8 cellular contexts compared by ENCODE assay signal in the genomic region with DNA sequence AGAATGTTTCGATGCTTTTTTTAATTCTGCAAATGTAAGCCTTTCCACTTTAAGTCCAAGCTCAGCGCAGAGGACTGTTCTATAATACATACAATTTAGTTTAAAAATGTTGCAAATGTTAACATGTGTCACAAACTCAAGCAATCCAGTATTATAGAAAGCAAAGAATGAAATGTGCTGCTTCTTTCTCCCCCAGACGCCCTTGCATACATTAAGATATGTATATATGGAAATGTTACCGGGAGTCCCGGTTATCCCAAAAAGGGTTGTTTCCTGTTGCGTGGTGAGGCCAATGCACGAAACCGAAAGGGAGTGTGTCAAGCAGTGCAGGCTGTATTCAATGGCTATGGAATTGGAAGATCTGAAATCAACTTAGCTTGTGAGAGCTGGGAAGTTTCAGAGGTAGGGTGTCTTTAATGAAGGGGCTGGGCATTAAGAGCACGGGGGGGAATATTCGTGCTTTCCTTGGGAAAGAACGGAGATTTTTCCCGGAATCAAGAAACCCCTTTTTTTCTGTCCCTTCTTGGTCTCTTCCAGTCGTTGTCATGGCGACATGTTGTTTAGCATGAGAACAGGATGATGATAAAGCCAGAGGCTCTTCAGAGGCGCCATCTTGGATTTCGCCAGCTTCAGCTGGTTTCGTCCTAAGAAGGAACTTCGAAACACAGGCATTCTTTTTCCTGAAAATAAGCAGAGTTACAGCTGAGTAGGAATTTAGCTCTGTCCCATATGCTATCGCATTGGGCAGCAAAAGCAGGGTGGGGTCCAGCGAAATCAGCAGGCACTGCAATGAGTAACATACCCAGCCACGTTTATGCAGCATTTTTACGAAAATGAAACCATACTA.
A peak's percentile ranks its signal among the peaks of the same experiment; 100 is the strongest.
DNase-seq lines count a peak whose midpoint lies in the region; ATAC-seq and TF ChIP-seq lines count a peak whose summit lies in the region.

No MANE protein-coding gene starts in this region.

- peak; percentile 98 for DNase-seq in AG09319 (ENCODE audit: extremely low read depth, low read depth)
- peak; percentile 91 to 96 for DNase-seq in NCI-H446 (lab: John Stamatoyannopoulos, UW)
- peak; percentile 69 for DNase-seq in activated CD4-positive, CD25-positive, alpha-beta regulatory T cell treated with anti-CD3 and anti-CD28 coated beads, Interleukin-2, amount 50 U/mL, for 16 hours (ENCODE audit: low read depth, low spot score)
- peak; percentile 99 for DNase-seq in cerebellar cortex (ENCODE audit: low spot score)
- peak; percentile 91 for DNase-seq in islet precursor cell
- peak; percentile 45 for DNase-seq in stimulated activated CD4-positive, alpha-beta T cell treated with anti-CD3 and anti-CD28 coated beads, Interleukin-12 subunit alpha, Interleukin-12 subunit beta, amount 100 ng/mL, for 4 hours

- ATAC-seq in GM19025 (IDR thresholded peaks at IDR 0.05; ENCODE audit: low read depth, unreplicated experiment) (peak; percentile 66), HG03280 (IDR thresholded peaks at IDR 0.05; ENCODE audit: unreplicated experiment) (peak; percentile 59)

- no peak for TF ChIP-seq CTCF in AG09319 (IDR thresholded peaks at IDR 0.05; ENCODE audit: low read depth, low read length)

Comparison
In these comparisons a context has a peak if more than half of its experiments do, and no peak if none do; other contexts are left out.
1. Peak in every context shown above with its lines: DNase-seq and ATAC-seq.
2. DNase-seq: peak in every context shown above with its lines; median percentile 99 in cerebellar cortex; 98 in AG09319; 94 in NCI-H446; 91 in islet precursor cell; 69 in activated CD4-positive, CD25-positive, alpha-beta regulatory T cell treated with anti-CD3 and anti-CD28 coated beads, Interleukin-2, amount 50 U/mL, for 16 hours; 45 in stimulated activated CD4-positive, alpha-beta T cell treated with anti-CD3 and anti-CD28 coated beads, Interleukin-12 subunit alpha, Interleukin-12 subunit beta, amount 100 ng/mL, for 4 hours.